In genomic region chr5:108788142-108788541, GRCh38 we compare ENCODE assay signal across 13 cellular contexts. TPM values are rescaled to one million over a fixed set of nuclear protein-coding genes. Genes with fewer than 3 reads are reported as not detected.
A peak's percentile ranks its signal among the peaks of the same experiment; 100 is the strongest.
DNase-seq lines count a peak whose midpoint lies in the region; ATAC-seq and TF ChIP-seq lines count a peak whose summit lies in the region.
"Had no signal": no experiment of that assay in that cellular context is flagged by ENCODE, and none has a peak within 500 bp of the region (broad histone marks: within the 10 kb centered on the region; RNA-seq: fewer than 3 reads in every experiment).

No MANE protein-coding gene starts in this region.

- no peak overlapping the region for H2AFZ ChIP-seq in SK-N-SH (ENCODE audit: low read depth)

- no peaks in the 10 kb centered on the region for H3F3A ChIP-seq in SK-N-SH (replicated peaks; ENCODE audit: insufficient read depth)

- intact Hi-C loops in heart left ventricle (cut with DNase I), result loop anchor here in 1 of 10 donors (10.0 kb wide), 1 partner anchor 547 kb away; no protein-coding TSS in a partner anchor

- TF ChIP-seq POLR2A in heart left ventricle (IDR thresholded peaks at IDR 0.05), result no peak

- no peaks in the 10 kb centered on the region for H3K9me2 ChIP-seq in SK-N-SH

- TF ChIP-seq CTCF in SK-N-SH (IDR thresholded peaks at IDR 0.05), result no peak
- TF ChIP-seq CTCF in heart left ventricle (IDR thresholded peaks at IDR 0.05), result no peak
- no peak for TF ChIP-seq CTCF in GM10248 (IDR thresholded peaks at IDR 0.05; ENCODE audit: control extremely low read depth, extremely low read depth, low read depth, missing control alignments)

- no peak overlapping the region for H3K9ac ChIP-seq in SK-N-SH

- H3K4me1 ChIP-seq in SK-N-SH (ENCODE audit: control insufficient read depth in 1 of 2, insufficient read depth in 2 of 2, low read depth in 1 of 2, low read length in 1 of 2) (peaks cover 0 to 12% of the 10 kb centered on the region in 2 experiments; a peak in 1 of 4 replicates), heart left ventricle (peaks cover 0 to 23% (median 3%) of the 10 kb centered on the region in 12 donors)

- ATAC-seq in SK-N-SH treated with all-trans-retinoic acid at 6 μM for 48 hours (no peak; the same call in 2 of the 3 replicates), heart left ventricle (peak; percentile 98 to 100 (median 98))
- ATAC-seq: activated naive CD8-positive, alpha-beta T cell treated with anti-CD3 and anti-CD28 coated beads, Interleukin-2, amount 50 U/mL, for 24 hours had no signal

- H3K36me3 ChIP-seq in SK-N-SH (replicated peaks in 1 of 2; ENCODE audit: control insufficient read depth in 1 of 2, insufficient read depth in 2 of 2, low read length in 1 of 2) (peaks cover 2 to 13% of the 10 kb centered on the region in 2 experiments), heart left ventricle (peaks cover 0 to 10% (median 0%) of the 10 kb centered on the region in 9 donors)

- DNase-seq in SK-N-SH (peak; percentile 26), heart left ventricle (peak; percentile 64 to 88 (median 69)), nucleus accumbens (lab: John Stamatoyannopoulos, UW) (peak in 46 of 56 donors; percentile 8 to 82 (median 34)), ureter (ENCODE audit: low spot score) (peak; percentile 71), T-helper 2 cell (no peak), GM10248 (ENCODE audit: extremely low spot score) (no peak), NCI-H748 treated with DMSO at 0.1 percent for 48 hours (lab: John Stamatoyannopoulos, UW) (no peak)
- DNase-seq: activated B cell treated with CpG ODN at 0.5 μM for 24 hours; activated naive CD8-positive, alpha-beta T cell treated with anti-CD3 and anti-CD28 coated beads, Interleukin-2, amount 50 U/mL, for 24 hours; NCI-H1694 treated with DMSO at 0.1 percent for 48 hours; NK-92 treated with Interleukin-12 subunit alpha and Interleukin-12 subunit beta, amount 100 ng/mL, for 24 hours; retina had no signal

- no peak for TF ChIP-seq RAD21 in SK-N-SH (IDR thresholded peaks at IDR 0.05; ENCODE audit: low read length)

- POLR2A ChIA-PET in SK-N-SH (lab: Yijun Ruan, JAX), result no interaction called here
- POLR2A ChIA-PET in GM10248 (lab: Yijun Ruan, JAX), result no interaction called here

- peaks cover 54% of the 10 kb centered on the region for H3K79me2 ChIP-seq in SK-N-SH (ENCODE audit: insufficient read depth)

- H3K4me3 ChIP-seq in SK-N-SH (ENCODE audit: low read depth in 2 of 2, low read length in 1 of 2) (no peak overlapping the region), heart left ventricle (peak overlapping the region in 2 of 12 donors; percentile 7)

- CTCF ChIA-PET in SK-N-SH (lab: Yijun Ruan, JAX), result interaction anchor here (1.1 kb wide), 1 partner anchor 11 kb away, joined by 3 read pairs; no protein-coding TSS in a partner anchor
- CTCF ChIA-PET in GM10248 (lab: Yijun Ruan, JAX), result interaction anchor here (1.0 to 1.5 kb wide), 3 partner anchors 11 to 33 kb away, joined by 3 read pairs; no protein-coding TSS in a partner anchor

- no peaks in the 10 kb centered on the region for H4K20me1 ChIP-seq in SK-N-SH (ENCODE audit: insufficient read depth)

- H3K27me3 ChIP-seq in SK-N-SH (ENCODE audit: insufficient read depth) (no peaks in the 10 kb centered on the region), heart left ventricle (no peaks in the 10 kb centered on the region)

- 75% methylated on average over 3 of the region's 7 CpGs for WGBS in SK-N-SH (ENCODE audit: low lambda C conversion rate)
- whole genome bisulfite sequencing in heart left ventricle, 4 donors, result 52 to 62% (median 56%) methylated on average over 7 of the region's 7 CpGs

- no peak for TF ChIP-seq EP300 in SK-N-SH (IDR thresholded peaks at IDR 0.05; ENCODE audit: borderline replicate concordance in 1 of 2, low read depth in 1 of 2, low read length in 1 of 2)

- H3K4me2 ChIP-seq in SK-N-SH, result no peak overlapping the region

- H3K9me3 ChIP-seq in SK-N-SH (no peaks in the 10 kb centered on the region), heart left ventricle (peaks cover 0 to 7% (median 0%) of the 10 kb centered on the region in 12 donors)

- H3K27ac ChIP-seq in SK-N-SH (ENCODE audit: low read depth in 2 of 2, low read length in 1 of 2) (no peak overlapping the region; a peak in 1 of 4 replicates), heart left ventricle (peak overlapping the region in 2 of 12 donors; percentile 23 to 58)

TF ChIP-seq in SK-N-SH, 30 proteins besides CTCF, POLR2A, EP300 and RAD21 (continues in another document):
- no peak for TF ChIP-seq YY1 (IDR thresholded peaks at IDR 0.05; ENCODE audit: low read depth)
- TF ChIP-seq ZBTB33 (IDR thresholded peaks at IDR 0.05; ENCODE audit: borderline replicate concordance, low read depth), result no peak

TF ChIP-seq in SK-N-SH treated with all-trans-retinoic acid at 6 μM for 48 hours, 23 proteins besides CTCF, POLR2A, EP300 and RAD21 (continues in another document):
- TF ChIP-seq ESRRG (CRISPR knock-in tag; IDR thresholded peaks at IDR 0.05) (no peak), CSRNP3 (CRISPR knock-in tag; IDR thresholded peaks at IDR 0.05) (no peak), ZNF565 (CRISPR knock-in tag; conservative IDR thresholded peaks at IDR 0.05; ENCODE audit: low read depth) (no peak), ZFP3 (CRISPR knock-in tag; IDR thresholded peaks at IDR 0.05) (no peak), TSHZ2 (CRISPR knock-in tag; IDR thresholded peaks at IDR 0.05) (no peak), POU6F1 (CRISPR knock-in tag; IDR thresholded peaks at IDR 0.05; ENCODE audit: borderline replicate concordance, low read depth) (no peak), ZC3H10 (CRISPR knock-in tag; IDR thresholded peaks at IDR 0.05) (no peak), PATZ1 (CRISPR knock-in tag; IDR thresholded peaks at IDR 0.05; ENCODE audit: borderline replicate concordance) (no peak)

RNA-seq across cellular contexts. Expression of gene FER, which starts 40.4 kb away (rescaled TPM):
- polyA plus RNA-seq in SK-N-SH (2012; rRNA removed) (1.8 and 2.5 TPM in 2 replicates), heart left ventricle (1 to 10 TPM; 1.4 to 3.0 TPM)
- polyA plus RNA-seq in SK-N-SH (2012; cell fraction: cytosol; rRNA removed), result 2.5 TPM in 2 replicates
- 2.5 and 5.6 TPM in 2 replicates for polyA plus RNA-seq in SK-N-SH (2012; cell fraction: nucleus; rRNA removed)
- total RNA-seq in heart left ventricle (10 to 100 TPM; 10.2 to 25.7 (median 14.5) TPM), ureter (38.7 TPM)

Comparison
In these comparisons a context has a peak if more than half of its experiments do, and no peak if none do; other contexts are left out.
1. DNase-seq: peak in SK-N-SH (single experiment), heart left ventricle (5 of 5), nucleus accumbens (46 of 56) and ureter (single experiment); none in T-helper 2 cell (0 of 5), GM10248 (single experiment) and NCI-H748 treated with DMSO at 0.1 percent for 48 hours (single experiment).